ENCODE assay signal across 8 cellular contexts in genomic region chr11:12110201-12110713, GRCh38. TPM values are rescaled to one million over a fixed set of nuclear protein-coding genes. Genes with fewer than 3 reads are reported as not detected.
A peak's percentile ranks its signal among the peaks of the same experiment; 100 is the strongest.
DNase-seq lines count a peak whose midpoint lies in the region; ATAC-seq and TF ChIP-seq lines count a peak whose summit lies in the region.

A gene with protein sequence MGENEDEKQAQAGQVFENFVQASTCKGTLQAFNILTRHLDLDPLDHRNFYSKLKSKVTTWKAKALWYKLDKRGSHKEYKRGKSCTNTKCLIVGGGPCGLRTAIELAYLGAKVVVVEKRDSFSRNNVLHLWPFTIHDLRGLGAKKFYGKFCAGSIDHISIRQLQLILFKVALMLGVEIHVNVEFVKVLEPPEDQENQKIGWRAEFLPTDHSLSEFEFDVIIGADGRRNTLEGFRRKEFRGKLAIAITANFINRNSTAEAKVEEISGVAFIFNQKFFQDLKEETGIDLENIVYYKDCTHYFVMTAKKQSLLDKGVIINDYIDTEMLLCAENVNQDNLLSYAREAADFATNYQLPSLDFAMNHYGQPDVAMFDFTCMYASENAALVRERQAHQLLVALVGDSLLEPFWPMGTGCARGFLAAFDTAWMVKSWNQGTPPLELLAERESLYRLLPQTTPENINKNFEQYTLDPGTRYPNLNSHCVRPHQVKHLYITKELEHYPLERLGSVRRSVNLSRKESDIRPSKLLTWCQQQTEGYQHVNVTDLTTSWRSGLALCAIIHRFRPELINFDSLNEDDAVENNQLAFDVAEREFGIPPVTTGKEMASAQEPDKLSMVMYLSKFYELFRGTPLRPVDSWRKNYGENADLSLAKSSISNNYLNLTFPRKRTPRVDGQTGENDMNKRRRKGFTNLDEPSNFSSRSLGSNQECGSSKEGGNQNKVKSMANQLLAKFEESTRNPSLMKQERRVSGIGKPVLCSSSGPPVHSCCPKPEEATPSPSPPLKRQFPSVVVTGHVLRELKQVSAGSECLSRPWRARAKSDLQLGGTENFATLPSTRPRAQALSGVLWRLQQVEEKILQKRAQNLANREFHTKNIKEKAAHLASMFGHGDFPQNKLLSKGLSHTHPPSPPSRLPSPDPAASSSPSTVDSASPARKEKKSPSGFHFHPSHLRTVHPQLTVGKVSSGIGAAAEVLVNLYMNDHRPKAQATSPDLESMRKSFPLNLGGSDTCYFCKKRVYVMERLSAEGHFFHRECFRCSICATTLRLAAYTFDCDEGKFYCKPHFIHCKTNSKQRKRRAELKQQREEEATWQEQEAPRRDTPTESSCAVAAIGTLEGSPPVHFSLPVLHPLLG (plus strand): TSS chr11:12110590. CDS start chr11:12162156, 51,566 bp downstream.

- peak within 1 kb of the TSS; percentile 75 for H3K4me3 Mint-ChIP-seq in activated CD4-positive, alpha-beta T cell treated with anti-CD3 and anti-CD28 coated beads for 36 hours
- H3K4me3 Mint-ChIP-seq in chondrocyte (ENCODE audit: unreplicated experiment) = peak within 1 kb of the TSS; percentile 87

- CTCF ChIA-PET in activated CD4-positive, alpha-beta T cell treated with anti-CD3 and anti-CD28 coated beads for 36 hours (lab: Charles Lee) = interaction anchor here (0.6 to 3.1 kb wide), 5 partner anchors 23 to 171 kb away, joined by 3 to 9 read pairs (median 5); no protein-coding TSS in a partner anchor

- H3K4me1 Mint-ChIP-seq in activated CD4-positive, alpha-beta T cell treated with anti-CD3 and anti-CD28 coated beads for 36 hours = peaks cover 41% of the 10 kb centered on the region
- peaks cover 48% of the 10 kb centered on the region for H3K4me1 Mint-ChIP-seq in chondrocyte (ENCODE audit: low read depth)

- POLR2A ChIA-PET in activated CD4-positive, alpha-beta T cell treated with anti-CD3 and anti-CD28 coated beads for 36 hours (lab: Charles Lee) = interaction anchor here (0.6 to 1.5 kb wide), 2 partner anchors 41 to 114 kb away, joined by 3 to 10 read pairs; no protein-coding TSS in a partner anchor

- TF ChIP-seq CTCF in chondrocyte (IDR thresholded peaks at IDR 0.05) = no peak

- peak within 1 kb of the TSS; percentile 90 for H3K27ac Mint-ChIP-seq in activated CD4-positive, alpha-beta T cell treated with anti-CD3 and anti-CD28 coated beads for 36 hours
- H3K27ac Mint-ChIP-seq in chondrocyte (ENCODE audit: unreplicated experiment) = peak within 1 kb of the TSS; percentile 89

- no peaks in the 10 kb centered on the region for H3K9me3 Mint-ChIP-seq in activated CD4-positive, alpha-beta T cell treated with anti-CD3 and anti-CD28 coated beads for 36 hours (ENCODE audit: low read depth)
- no peaks in the 10 kb centered on the region for H3K9me3 Mint-ChIP-seq in chondrocyte (ENCODE audit: low read depth)

- no peaks in the 10 kb centered on the region for H3K27me3 Mint-ChIP-seq in activated CD4-positive, alpha-beta T cell treated with anti-CD3 and anti-CD28 coated beads for 36 hours
- H3K27me3 Mint-ChIP-seq in chondrocyte (ENCODE audit: low read depth) = no peaks in the 10 kb centered on the region

- intact Hi-C loops in activated CD4-positive, alpha-beta T cell treated with anti-CD3 and anti-CD28 coated beads for 36 hours (cut with DNase I, micrococcal nuclease) = loop anchor here (1.0 to 10.0 kb wide), 7 partner anchors 40 to 562 kb away; partner anchors contain the start of genes TEAD1 (in 1 of the 2) and USP47 (in 1 of the 2)

- no peaks in the 10 kb centered on the region for H3K36me3 Mint-ChIP-seq in activated CD4-positive, alpha-beta T cell treated with anti-CD3 and anti-CD28 coated beads for 36 hours (ENCODE audit: low read depth)
- peaks cover 2% of the 10 kb centered on the region for H3K36me3 Mint-ChIP-seq in chondrocyte (ENCODE audit: low read depth)

- ATAC-seq in GM19025 (IDR thresholded peaks at IDR 0.05; ENCODE audit: low read depth, unreplicated experiment) (peak; percentile 98), HG03280 (IDR thresholded peaks at IDR 0.05; ENCODE audit: unreplicated experiment) (peak; percentile 98)
- peak; percentile 88 for ATAC-seq in activated CD4-positive, alpha-beta T cell treated with anti-CD3 and anti-CD28 coated beads for 36 hours

- peak; percentile 97 for DNase-seq in AG08395 (ENCODE audit: low spot score)
- DNase-seq in NCI-H446 (lab: John Stamatoyannopoulos, UW) = peak; percentile 66 to 94
- peak; percentile 92 for DNase-seq in activated CD4-positive, alpha-beta T cell treated with anti-CD3 and anti-CD28 coated beads for 36 hours
- peak; percentile 96 for DNase-seq in chondrocyte (ENCODE audit: low spot score)
- peak; percentile 81 for DNase-seq in kidney glomerular epithelial cell (lab: John Stamatoyannopoulos, UW)
- DNase-seq in stimulated activated CD4-positive, alpha-beta T cell treated with anti-CD3 and anti-CD28 coated beads, Interleukin-15, amount 100 ng/mL, for 48 hours (ENCODE audit: low read depth in 2 of 2) = peak; percentile 69 to 80

RNA-seq across cellular contexts. Expression of the gene that starts here (rescaled TPM):
- 100 to 1,000 TPM; 186 to 207 TPM for total RNA-seq in activated CD4-positive, alpha-beta T cell treated with anti-CD3 and anti-CD28 coated beads for 36 hours
- 296 to 393 TPM (median 372 TPM) in 3 replicates for total RNA-seq in chondrocyte

Comparison
In these comparisons a context has a peak if more than half of its experiments do, and no peak if none do; other contexts are left out.
1. Peak in every context shown above with its lines: DNase-seq and ATAC-seq.